In genomic region chr9:136443087-136443486, GRCh38 we compare ENCODE assay signal across 28 cellular contexts.
"Had no signal": no experiment of that assay in that cellular context is flagged by ENCODE, and none has a peak within 500 bp of the region (broad histone marks: within the 10 kb centered on the region; RNA-seq: fewer than 3 reads in every experiment).

No MANE protein-coding gene starts in this region.

- H3K9ac ChIP-seq: neural progenitor cell had no signal

- H3K9me3 Mint-ChIP-seq: mesothelial cell of epicardium; naive B cell; natural killer cell; nephron progenitor cell; neural progenitor cell; stimulated activated naive B cell treated with anti-CD40 and anti-IgM and Interleukin-4, amounts not matched to agents 10 μg/mL and 1 μg/mL and 100 μg/mL, for 72 hours had no signal

- FAIRE-seq: islet of Langerhans had no signal

- H3K4me2 ChIP-seq: neural progenitor cell had no signal

- H3K27me3 ChIP-seq: neural progenitor cell, ovary, right atrium auricular region, stomach, testis, thyroid gland, transverse colon, upper lobe of left lung, vagina had no signal

- ATAC-seq: natural killer cell; sciatic nerve; stimulated activated naive B cell treated with anti-CD40 and anti-IgM and Interleukin-4, amounts not matched to agents 10 μg/mL and 1 μg/mL and 100 μg/mL, for 72 hours; stimulated activated naive CD8-positive, alpha-beta T cell treated with anti-CD3 and anti-CD28 coated beads, Interleukin-15, Interleukin-2, amounts not matched to agents 100 U/mL and 50 U/mL, for 24 hours had no signal

- H3K27me3 Mint-ChIP-seq: naive B cell; progenitor cell of endocrine pancreas; stimulated activated naive B cell treated with anti-CD40 and anti-IgM and Interleukin-4, amounts not matched to agents 10 μg/mL and 1 μg/mL and 100 μg/mL, for 72 hours had no signal

- H3K36me3 ChIP-seq: neural progenitor cell, ovary had no signal

- H3K27ac ChIP-seq: left ventricle myocardium inferior, neural progenitor cell, neutrophil, ovary, right atrium auricular region, skin epidermis, stomach, testis, thyroid gland, transverse colon, upper lobe of left lung, vagina had no signal

- DNase-seq: left ventricle myocardium inferior; mesendoderm; naive B cell; natural killer cell; nephron progenitor cell; occipital lobe; ovary; stimulated activated CD4-positive, alpha-beta T cell treated with anti-CD3 and anti-CD28 coated beads, Interleukin-12 subunit alpha, Interleukin-12 subunit beta, amount 100 ng/mL, for 4 hours; stimulated activated CD4-positive, alpha-beta T cell treated with anti-CD3 and anti-CD28 coated beads, Interleukin-15, amount 100 ng/mL, for 24 hours; stimulated activated CD4-positive, alpha-beta T cell treated with anti-CD3 and anti-CD28 coated beads, Interleukin-2, amount 100 ng/mL, for 24 hours; stimulated activated CD4-positive, alpha-beta T cell treated with anti-CD3 and anti-CD28 coated beads, Interleukin-4, amount 100 ng/mL, for 1 hour; stimulated activated naive B cell treated with anti-CD40 and anti-IgM and Interleukin-4, amounts not matched to agents 10 μg/mL and 1 μg/mL and 100 μg/mL, for 72 hours; stimulated activated naive CD8-positive, alpha-beta T cell treated with anti-CD3 and anti-CD28 coated beads, Interleukin-15, Interleukin-2, amounts not matched to agents 100 U/mL and 50 U/mL, for 24 hours; stomach; testis; thyroid gland; transverse colon had no signal

- H3K9me3 ChIP-seq: left ventricle myocardium inferior, neutrophil, ovary, right atrium auricular region, stomach, testis, thyroid gland, transverse colon, upper lobe of left lung, vagina had no signal

- H3K4me3 Mint-ChIP-seq: mesothelial cell of epicardium; nephron progenitor cell; stimulated activated naive B cell treated with anti-CD40 and anti-IgM and Interleukin-4, amounts not matched to agents 10 μg/mL and 1 μg/mL and 100 μg/mL, for 72 hours had no signal

- H3K27ac Mint-ChIP-seq: mesothelial cell of epicardium, nephron progenitor cell, neural progenitor cell, progenitor cell of endocrine pancreas had no signal

- H3K4me3 ChIP-seq: left ventricle myocardium inferior, lung, neural progenitor cell, ovary, right atrium auricular region, skin epidermis, stomach, testis, thyroid gland, transverse colon, upper lobe of left lung, vagina had no signal
